ENCODE assay signal across 1 cellular context in genomic region chr2:9769171-9770005, GRCh38.
TF ChIP-seq lines count a peak whose summit lies in the region.

No MANE protein-coding gene starts in this region.

TF ChIP-seq in HepG2, 621 proteins besides CTCF, POLR2A, EP300 and RAD21 (continued from another document):
- no peak for TF ChIP-seq MIXL1 (CRISPR knock-in tag; IDR thresholded peaks at IDR 0.05)
- TF ChIP-seq SMARCE1 (IDR thresholded peaks at IDR 0.05; ENCODE audit: borderline replicate concordance), result no peak
- TF ChIP-seq NFIB (CRISPR knock-in tag; IDR thresholded peaks at IDR 0.05; ENCODE audit: borderline replicate concordance), result no peak
- TF ChIP-seq RFX3 (CRISPR knock-in tag; IDR thresholded peaks at IDR 0.05), result peak; percentile 79
